40 cellular contexts compared by ENCODE assay signal in genomic region chr18:30800800-30801199, GRCh38.
"Had no signal": no experiment of that assay in that cellular context is flagged by ENCODE, and none has a peak within 500 bp of the region (broad histone marks: within the 10 kb centered on the region; RNA-seq: fewer than 3 reads in every experiment).

No MANE protein-coding gene starts in this region.

- H3K27ac Mint-ChIP-seq: activated naive CD4-positive, alpha-beta T cell treated with anti-CD3 and anti-CD28 coated beads for 36 hours; activated naive CD4-positive, alpha-beta T cell treated with anti-CD3 and anti-CD28 coated beads, Interleukin-2, amount 10 ng/mL, durations not matched to agents 7 days and 5 days; activated naive CD4-positive, alpha-beta T cell treated with anti-CD3 and anti-CD28 coated beads, Interleukin-2, amount 50 U/mL, for 24 hours; activated naive CD4-positive, alpha-beta T cell treated with anti-CD3 and anti-CD28 coated beads, Interleukin-2, amount 50 U/mL, for 72 hours; activated naive CD8-positive, alpha-beta T cell; activated naive CD8-positive, alpha-beta T cell treated with anti-CD3 and anti-CD28 coated beads for 36 hours; activated naive CD8-positive, alpha-beta T cell treated with anti-CD3 and anti-CD28 coated beads, Interleukin-2, amount 10 ng/mL, durations not matched to agents 7 days and 5 days; activated naive CD8-positive, alpha-beta T cell treated with anti-CD3 and anti-CD28 coated beads, Interleukin-2, amount 50 U/mL, for 24 hours; activated T-cell treated with anti-CD3 and anti-CD28 coated beads, Interleukin-2, amount 50 U/mL, for 24 hours; activated T-cell treated with anti-CD3 and anti-CD28 coated beads, Interleukin-2, amount 50 U/mL, for 72 hours; activated T-helper 1 cell treated with anti-CD3 and anti-CD28 coated beads, Interleukin-12 subunit alpha, Interleukin-12 subunit beta, Interleukin-2, Interleukin-4 antibody, amounts not matched to agents 30 ng/mL and 10 ng/mL and 1 ng/mL, durations not matched to agents 14 hours and 24 hours and 36 hours; activated T-helper 17 cell treated with anti-CD3 and anti-CD28 coated beads, Interleukin-2, amount 50 U/mL, for 72 hours; activated T-helper 2 cell treated with anti-CD3 and anti-CD28 coated beads, Interferon-gamma antibody, Interleukin-2, Interleukin-4, amounts not matched to agents 10 μg/mL and 5 μg/mL and 100 μg/mL, durations not matched to agents 14 hours and 24 hours and 36 hours; brain had no signal

- H3K9me3 Mint-ChIP-seq: activated naive CD4-positive, alpha-beta T cell treated with anti-CD3 and anti-CD28 coated beads for 36 hours; activated naive CD4-positive, alpha-beta T cell treated with anti-CD3 and anti-CD28 coated beads, Interleukin-2, amount 10 ng/mL, durations not matched to agents 7 days and 5 days; activated naive CD4-positive, alpha-beta T cell treated with anti-CD3 and anti-CD28 coated beads, Interleukin-2, amount 50 U/mL, for 24 hours; activated naive CD8-positive, alpha-beta T cell treated with anti-CD3 and anti-CD28 coated beads for 36 hours; activated naive CD8-positive, alpha-beta T cell treated with anti-CD3 and anti-CD28 coated beads, Interleukin-2, amount 10 ng/mL, durations not matched to agents 7 days and 5 days had no signal

- H3K4me3 ChIP-seq: adrenal gland, ascending aorta, body of pancreas, breast epithelium, cardiac muscle cell had no signal

- H3K4me3 Mint-ChIP-seq: activated naive CD4-positive, alpha-beta T cell treated with anti-CD3 and anti-CD28 coated beads for 36 hours; activated naive CD4-positive, alpha-beta T cell treated with anti-CD3 and anti-CD28 coated beads, Interleukin-2, amount 10 ng/mL, durations not matched to agents 7 days and 5 days; activated naive CD4-positive, alpha-beta T cell treated with anti-CD3 and anti-CD28 coated beads, Interleukin-2, amount 50 U/mL, for 24 hours; activated naive CD8-positive, alpha-beta T cell; activated naive CD8-positive, alpha-beta T cell treated with anti-CD3 and anti-CD28 coated beads for 36 hours; activated naive CD8-positive, alpha-beta T cell treated with anti-CD3 and anti-CD28 coated beads, Interleukin-2, amount 10 ng/mL, durations not matched to agents 7 days and 5 days; activated naive CD8-positive, alpha-beta T cell treated with anti-CD3 and anti-CD28 coated beads, Interleukin-2, amount 50 U/mL, for 24 hours; activated T-cell treated with anti-CD3 and anti-CD28 coated beads, Interleukin-2, amount 50 U/mL, for 24 hours; activated T-cell treated with anti-CD3 and anti-CD28 coated beads, Interleukin-2, amount 50 U/mL, for 4 hours; activated T-cell treated with anti-CD3 and anti-CD28 coated beads, Interleukin-2, amount 50 U/mL, for 72 hours; activated T-helper 1 cell treated with anti-CD3 and anti-CD28 coated beads, Interleukin-12 subunit alpha, Interleukin-12 subunit beta, Interleukin-2, Interleukin-4 antibody, amounts not matched to agents 30 ng/mL and 10 ng/mL and 1 ng/mL, durations not matched to agents 14 hours and 24 hours and 36 hours; activated T-helper 17 cell treated with anti-CD3 and anti-CD28 coated beads, Interleukin-2, amount 50 U/mL, for 72 hours; brain; central memory CD8-positive, alpha-beta T cell had no signal

- H3K4me1 ChIP-seq: adrenal gland, ascending aorta, body of pancreas, breast epithelium had no signal

- ATAC-seq: activated naive CD4-positive, alpha-beta T cell treated with anti-CD3 and anti-CD28 coated beads, Interleukin-2, amount 50 U/mL, for 72 hours; activated naive CD8-positive, alpha-beta T cell treated with anti-CD3 and anti-CD28 coated beads, Interleukin-2, amount 50 U/mL, for 24 hours; activated T-cell treated with anti-CD3 and anti-CD28 coated beads, Interleukin-2, amount 50 U/mL, for 4 hours; activated T-cell treated with anti-CD3 and anti-CD28 coated beads, Interleukin-2, amount 50 U/mL, for 72 hours; activated T-helper 17 cell treated with anti-CD3 and anti-CD28 coated beads, Interleukin-2, amount 50 U/mL, for 72 hours; body of pancreas had no signal

- H3K27ac ChIP-seq: adrenal gland, ascending aorta, body of pancreas, brain microvascular endothelial cell, breast epithelium, cardiac muscle cell had no signal

- H3K9me3 ChIP-seq: adrenal gland, ascending aorta, body of pancreas, breast epithelium had no signal

- H3K36me3 ChIP-seq: adrenal gland, ascending aorta, brain microvascular endothelial cell, breast epithelium, cardiac muscle cell had no signal

- FAIRE-seq: astrocyte, bronchial epithelial cell had no signal

- DNase-seq: activated effector memory CD4-positive, alpha-beta T cell treated with anti-CD3 and anti-CD28 coated beads, Interleukin-2, amount 50 U/mL, for 16 hours; activated effector memory CD4-positive, alpha-beta T cell treated with Interleukin-2 at 50 U/mL for 16 hours; activated gamma-delta T cell; activated gamma-delta T cell treated with Interleukin-2 at 50 U/mL for 16 hours; activated naive CD4-positive, alpha-beta T cell; activated naive CD4-positive, alpha-beta T cell treated with anti-CD3 and anti-CD28 coated beads for 36 hours; activated naive CD4-positive, alpha-beta T cell treated with anti-CD3 and anti-CD28 coated beads, Interleukin-2, amount 10 ng/mL, durations not matched to agents 7 days and 5 days; activated naive CD4-positive, alpha-beta T cell treated with anti-CD3 and anti-CD28 coated beads, Interleukin-2, amount 50 U/mL, for 16 hours; activated naive CD4-positive, alpha-beta T cell treated with Interleukin-2 at 50 U/mL for 16 hours; activated naive CD8-positive, alpha-beta T cell treated with anti-CD3 and anti-CD28 coated beads for 36 hours; activated naive CD8-positive, alpha-beta T cell treated with anti-CD3 and anti-CD28 coated beads, Interleukin-2, amount 10 ng/mL, durations not matched to agents 7 days and 5 days; activated naive CD8-positive, alpha-beta T cell treated with anti-CD3 and anti-CD28 coated beads, Interleukin-2, amount 50 U/mL, for 24 hours; activated T-cell treated with anti-CD3 and anti-CD28 coated beads, Interleukin-2, amount 50 U/mL, for 1 hour; activated T-cell treated with anti-CD3 and anti-CD28 coated beads, Interleukin-2, amount 50 U/mL, for 24 hours; activated T-cell treated with anti-CD3 and anti-CD28 coated beads, Interleukin-2, amount 50 U/mL, for 4 hours; activated T-cell treated with anti-CD3 and anti-CD28 coated beads, Interleukin-2, amount 50 U/mL, for 48 hours; activated T-cell treated with anti-CD3 and anti-CD28 coated beads, Interleukin-2, amount 50 U/mL, for 72 hours; adrenal gland; amniotic stem cell; amygdala; anterior cingulate cortex; aorta; body of pancreas; brain microvascular endothelial cell; caudate nucleus; central memory CD4-positive, alpha-beta T cell; cerebellar nuclear complex had no signal

- H3K36me3 Mint-ChIP-seq: activated naive CD4-positive, alpha-beta T cell treated with anti-CD3 and anti-CD28 coated beads, Interleukin-2, amount 10 ng/mL, durations not matched to agents 7 days and 5 days; activated naive CD4-positive, alpha-beta T cell treated with anti-CD3 and anti-CD28 coated beads, Interleukin-2, amount 50 U/mL, for 24 hours; activated naive CD8-positive, alpha-beta T cell; activated naive CD8-positive, alpha-beta T cell treated with anti-CD3 and anti-CD28 coated beads for 36 hours; activated naive CD8-positive, alpha-beta T cell treated with anti-CD3 and anti-CD28 coated beads, Interleukin-2, amount 10 ng/mL, durations not matched to agents 7 days and 5 days; brain had no signal

- H3K27me3 ChIP-seq: adrenal gland, ascending aorta, body of pancreas, brain microvascular endothelial cell, breast epithelium, cardiac muscle cell had no signal

- H3K27me3 Mint-ChIP-seq: activated naive CD4-positive, alpha-beta T cell treated with anti-CD3 and anti-CD28 coated beads, Interleukin-2, amount 10 ng/mL, durations not matched to agents 7 days and 5 days; activated naive CD4-positive, alpha-beta T cell treated with anti-CD3 and anti-CD28 coated beads, Interleukin-2, amount 50 U/mL, for 24 hours; activated naive CD8-positive, alpha-beta T cell; activated naive CD8-positive, alpha-beta T cell treated with anti-CD3 and anti-CD28 coated beads for 36 hours; activated naive CD8-positive, alpha-beta T cell treated with anti-CD3 and anti-CD28 coated beads, Interleukin-2, amount 10 ng/mL, durations not matched to agents 7 days and 5 days; activated naive CD8-positive, alpha-beta T cell treated with anti-CD3 and anti-CD28 coated beads, Interleukin-2, amount 50 U/mL, for 24 hours; activated T-cell treated with anti-CD3 and anti-CD28 coated beads, Interleukin-2, amount 50 U/mL, for 24 hours; activated T-helper 17 cell treated with anti-CD3 and anti-CD28 coated beads, Interleukin-2, amount 50 U/mL, for 72 hours; brain; central memory CD8-positive, alpha-beta T cell had no signal

- H3K4me1 Mint-ChIP-seq: activated naive CD4-positive, alpha-beta T cell treated with anti-CD3 and anti-CD28 coated beads, Interleukin-2, amount 10 ng/mL, durations not matched to agents 7 days and 5 days; activated naive CD4-positive, alpha-beta T cell treated with anti-CD3 and anti-CD28 coated beads, Interleukin-2, amount 50 U/mL, for 24 hours; activated naive CD8-positive, alpha-beta T cell treated with anti-CD3 and anti-CD28 coated beads for 36 hours; activated naive CD8-positive, alpha-beta T cell treated with anti-CD3 and anti-CD28 coated beads, Interleukin-2, amount 10 ng/mL, durations not matched to agents 7 days and 5 days; activated naive CD8-positive, alpha-beta T cell treated with anti-CD3 and anti-CD28 coated beads, Interleukin-2, amount 50 U/mL, for 24 hours; activated T-helper 17 cell treated with anti-CD3 and anti-CD28 coated beads, Interleukin-2, amount 50 U/mL, for 72 hours; central memory CD8-positive, alpha-beta T cell had no signal
